In the genomic region with DNA sequence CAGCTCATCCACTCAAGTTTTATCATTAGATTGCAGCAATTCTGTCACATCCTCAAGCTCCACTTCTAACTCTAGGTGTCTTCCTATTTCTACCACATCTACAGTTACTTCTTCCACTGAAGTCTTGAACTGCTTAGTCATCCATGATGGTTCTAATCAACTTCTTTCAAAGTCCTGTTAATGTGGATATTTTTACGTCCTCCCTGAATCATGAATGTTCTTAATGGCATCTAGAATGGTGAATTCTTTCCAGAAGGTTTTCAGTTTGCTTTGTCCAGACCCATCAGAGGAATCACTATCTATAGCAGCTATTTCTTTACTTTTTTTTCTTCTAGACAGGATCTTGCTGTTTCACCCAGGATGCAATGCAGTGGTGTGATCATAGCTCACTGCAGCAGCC, we compare ENCODE assay signal across 24 cellular contexts.
A peak's percentile ranks its signal among the peaks of the same experiment; 100 is the strongest.
DNase-seq lines count a peak whose midpoint lies in the region; ATAC-seq, FAIRE-seq and TF ChIP-seq lines count a peak whose summit lies in the region.
"Had no signal": no experiment of that assay in that cellular context is flagged by ENCODE, and none has a peak within 500 bp of the region (broad histone marks: within the 10 kb centered on the region; RNA-seq: fewer than 3 reads in every experiment).

No MANE protein-coding gene starts in this region.

- H3K4me3 ChIP-seq in endothelial cell of umbilical vein (replicated peaks in 1 of 3; ENCODE audit: insufficient read depth in 1 of 3, low read depth in 1 of 3, low read length in 3 of 3) (no peak overlapping the region), coronary artery (no peak overlapping the region), OCI-LY7 (ENCODE audit: low read depth, low read length, poor library complexity, severe bottlenecking) (no peak overlapping the region)
- H3K4me3 ChIP-seq: BLaER1 had no signal

- H3K27ac ChIP-seq in endothelial cell of umbilical vein (ENCODE audit: insufficient read depth, low read depth, low read length) (no peak overlapping the region), coronary artery (no peak overlapping the region), OCI-LY7 (ENCODE audit: low read depth, low read length, poor library complexity, severe bottlenecking) (no peak overlapping the region)
- H3K27ac ChIP-seq: BLaER1 had no signal

- FAIRE-seq in endothelial cell of umbilical vein (lab: Jason Lieb, UNC) = peak; percentile 31
- FAIRE-seq: D721Med, G401.6, GM12891, GM19239 had no signal

- no TSS peak for BruUV-seq in endothelial cell of umbilical vein (replicated peaks; lab: Mats Ljungman, UMichigan)
- no TSS peak for BruUV-seq in OCI-LY7 (replicated peaks; lab: Mats Ljungman, UMichigan)

- H3K4me1 ChIP-seq in endothelial cell of umbilical vein (ENCODE audit: control insufficient read depth, extremely low read depth, insufficient read depth, low read length) (no peaks in the 10 kb centered on the region), OCI-LY7 (ENCODE audit: insufficient read depth, low read length, poor library complexity, severe bottlenecking) (no peaks in the 10 kb centered on the region)
- H3K4me1 ChIP-seq: BE2C, Caco-2 had no signal

- H3K79me2 ChIP-seq in endothelial cell of umbilical vein (ENCODE audit: control insufficient read depth, insufficient read depth, low read length) = no peaks in the 10 kb centered on the region
- H3K79me2 ChIP-seq in OCI-LY7 (ENCODE audit: insufficient read depth, low read depth, low read length) = no peaks in the 10 kb centered on the region

- no peaks in the 10 kb centered on the region for H3K9me3 Mint-ChIP-seq in HFFc6
- H3K9me3 Mint-ChIP-seq: CD14-positive monocyte; CD4-positive, alpha-beta memory T cell; CD4-positive, CD25-positive, alpha-beta regulatory T cell had no signal

- TF ChIP-seq POLR2A in endothelial cell of umbilical vein (IDR thresholded peaks at IDR 0.05; ENCODE audit: low read depth, low read length) = no peak

- H3K9me2 ChIP-seq in OCI-LY7 (ENCODE audit: insufficient read depth, low read length) = no peaks in the 10 kb centered on the region

- H2AFZ ChIP-seq in endothelial cell of umbilical vein (ENCODE audit: low read depth, low read length) = no peak overlapping the region
- H2AFZ ChIP-seq in OCI-LY7 (ENCODE audit: low read length) = no peak overlapping the region

- H3K9me3 ChIP-seq in endothelial cell of umbilical vein (replicated peaks; ENCODE audit: control insufficient read depth, insufficient read depth, low read length) (no peaks in the 10 kb centered on the region), OCI-LY7 (ENCODE audit: low read length) (no peaks in the 10 kb centered on the region)
- H3K9me3 ChIP-seq: BE2C, BLaER1, Caco-2 had no signal

- peak; percentile 9 for DNase-seq in EL
- peak; percentile 53 for DNase-seq in HFFc6
- DNase-seq in endothelial cell of umbilical vein (ENCODE audit: low read depth, low spot score) = no peak
- DNase-seq in NCI-H2029 (lab: John Stamatoyannopoulos, UW) = no peak
- no peak for DNase-seq in coronary artery (ENCODE audit: low spot score)
- DNase-seq in OCI-LY7 (ENCODE audit: low spot score) = no peak
- DNase-seq: 8988T; ACHN; BE2C; C1 segment of cervical spinal cord; Caco-2; Calu3; CD4-positive, alpha-beta memory T cell; CD4-positive, CD25-positive, alpha-beta regulatory T cell; CD8-positive, alpha-beta memory T cell; DMS79 treated with DMSO at 0.1 percent for 48 hours; GF-D8 had no signal

- no peaks in the 10 kb centered on the region for H3K9me1 ChIP-seq in endothelial cell of umbilical vein (replicated peaks; ENCODE audit: control insufficient read depth, extremely low read depth, insufficient read depth, low read length)

- H3K4me1 Mint-ChIP-seq in HFFc6 (ENCODE audit: low read depth) = peaks cover 23% of the 10 kb centered on the region
- H3K4me1 Mint-ChIP-seq: CD14-positive monocyte; CD4-positive, CD25-positive, alpha-beta regulatory T cell; CD8-positive, alpha-beta memory T cell had no signal

- no peaks in the 10 kb centered on the region for H3K36me3 Mint-ChIP-seq in HFFc6 (ENCODE audit: low read depth)
- H3K36me3 Mint-ChIP-seq: CD14-positive monocyte; CD4-positive, alpha-beta memory T cell; CD4-positive, CD25-positive, alpha-beta regulatory T cell; CD8-positive, alpha-beta memory T cell had no signal

- H4K20me1 ChIP-seq in endothelial cell of umbilical vein (replicated peaks; ENCODE audit: control insufficient read depth, extremely low read depth, insufficient read depth, low read length) = no peaks in the 10 kb centered on the region
- H4K20me1 ChIP-seq in OCI-LY7 (ENCODE audit: insufficient read depth, low read length) = no peaks in the 10 kb centered on the region
- H4K20me1 ChIP-seq: BLaER1 had no signal

- H3K4me3 Mint-ChIP-seq in HFFc6 = peak overlapping the region; percentile 2; the same call in 1 of the 2 replicates
- H3K4me3 Mint-ChIP-seq: CD14-positive monocyte; CD4-positive, alpha-beta memory T cell; CD4-positive, CD25-positive, alpha-beta regulatory T cell; CD8-positive, alpha-beta memory T cell had no signal

- dilution Hi-C loops in endothelial cell of umbilical vein (cut with MboI; ENCODE audit: extremely low pct_ligation_motif_present, low sequenced_read_pairs) = no loop called here

- ATAC-seq in GM21737 (IDR thresholded peaks at IDR 0.05; ENCODE audit: unreplicated experiment) = no peak

- POLR2A ChIA-PET in endothelial cell of umbilical vein (lab: Charles Lee) (no interaction called here), OCI-LY7 (lab: Charles Lee) (interaction anchor here (0.7 kb wide), 1 partner anchor 102 kb away, joined by 3 read pairs; no protein-coding TSS in a partner anchor)

- intact Hi-C loops in endothelial cell of umbilical vein (cut with micrococcal nuclease) (no loop called here), OCI-LY7 (cut with micrococcal nuclease; ENCODE audit: unreplicated experiment) (no loop called here)

- CTCF ChIA-PET in endothelial cell of umbilical vein (lab: Charles Lee) (interaction anchor here (1.3 to 3.5 kb wide), 3 partner anchors 9 to 14 kb away, joined by 3 to 19 read pairs (median 4); no protein-coding TSS in a partner anchor), OCI-LY7 (lab: Charles Lee; ENCODE audit: unreplicated experiment) (no interaction called here)

- TF ChIP-seq CTCF in HFFc6 (IDR thresholded peaks at IDR 0.05) = no peak
- no peak for TF ChIP-seq CTCF in endothelial cell of umbilical vein (IDR thresholded peaks at IDR 0.05; ENCODE audit: extremely low read depth in 1 of 2, insufficient read depth in 1 of 2, low read depth in 1 of 2, low read length in 2 of 2)
- no peak for TF ChIP-seq CTCF in coronary artery (IDR thresholded peaks at IDR 0.05)
- no peak for TF ChIP-seq CTCF in OCI-LY7 (conservative IDR thresholded peaks at IDR 0.05; ENCODE audit: low read length)

- H3K27me3 Mint-ChIP-seq in HFFc6 (ENCODE audit: insufficient read depth) = no peaks in the 10 kb centered on the region
- H3K27me3 Mint-ChIP-seq: CD4-positive, CD25-positive, alpha-beta regulatory T cell; CD8-positive, alpha-beta memory T cell had no signal

- H3K36me3 ChIP-seq in endothelial cell of umbilical vein (ENCODE audit: control insufficient read depth in 2 of 2, extremely low read depth in 1 of 2, insufficient read depth in 2 of 2, low read length in 2 of 2) = no peaks in the 10 kb centered on the region
- H3K36me3 ChIP-seq in OCI-LY7 (ENCODE audit: insufficient read depth, low read length) = no peaks in the 10 kb centered on the region
- H3K36me3 ChIP-seq: BE2C, BLaER1 had no signal

- H3K27me3 ChIP-seq in endothelial cell of umbilical vein (ENCODE audit: control insufficient read depth in 2 of 2, insufficient read depth in 2 of 2, low read length in 2 of 2) = no peaks in the 10 kb centered on the region
- H3K27me3 ChIP-seq: BE2C, BLaER1 had no signal

- H3K4me2 ChIP-seq in endothelial cell of umbilical vein (ENCODE audit: insufficient read depth, low read length) (no peak overlapping the region), OCI-LY7 (ENCODE audit: low read length) (no peak overlapping the region)
- H3K4me2 ChIP-seq: BLaER1 had no signal

- peak overlapping the region; percentile 69 for H3K27ac Mint-ChIP-seq in HFFc6
- H3K27ac Mint-ChIP-seq: CD14-positive monocyte; CD4-positive, CD25-positive, alpha-beta regulatory T cell; CD8-positive, alpha-beta memory T cell had no signal

- H3K9ac ChIP-seq in endothelial cell of umbilical vein (replicated peaks; ENCODE audit: extremely low read depth, insufficient read depth, low read length) = no peak overlapping the region
- H3K9ac ChIP-seq: BLaER1 had no signal

TF ChIP-seq in endothelial cell of umbilical vein, 7 proteins besides CTCF, POLR2A, EP300 and RAD21:
- TF ChIP-seq FOS (IDR thresholded peaks at IDR 0.05; ENCODE audit: borderline replicate concordance, insufficient read depth, low read length) = no peak

Comparison
In these comparisons a context has a peak if more than half of its experiments do, and no peak if none do; other contexts are left out.
1. DNase-seq: peak in EL (single experiment) and HFFc6 (single experiment); none in endothelial cell of umbilical vein (single experiment), NCI-H2029 (single experiment), coronary artery (single experiment) and OCI-LY7 (single experiment).